In genomic region chr5:113256671-113257452, GRCh38 we compare ENCODE assay signal across 21 cellular contexts.
DNase-seq lines count a peak whose midpoint lies in the region; ATAC-seq, FAIRE-seq and TF ChIP-seq lines count a peak whose summit lies in the region.
"Had no signal": no experiment of that assay in that cellular context is flagged by ENCODE, and none has a peak within 500 bp of the region (broad histone marks: within the 10 kb centered on the region; RNA-seq: fewer than 3 reads in every experiment).

No MANE protein-coding gene starts in this region.

- intact Hi-C loops in right cardiac atrium (cut with DNase I): no loop called here

- H3K4me3 ChIP-seq in A549 (no peak overlapping the region), LNCaP clone FGC (ENCODE audit: low read depth, low read length) (no peak overlapping the region), endodermal cell (ENCODE audit: low read length) (peak overlapping the region; percentile 23), right cardiac atrium (ENCODE audit: low read length) (no peak overlapping the region), trophoblast cell (ENCODE audit: low read depth, low read length) (no peak overlapping the region), hepatocyte (no peak overlapping the region)
- H3K4me3 ChIP-seq: GM12878, GM23338 had no signal

- no peak overlapping the region for H3K4me3 Mint-ChIP-seq in endodermal cell
- no peak overlapping the region for H3K4me3 Mint-ChIP-seq in activated CD8-positive, alpha-beta memory T cell treated with anti-CD3 and anti-CD28 coated beads, Interleukin-2, amount 10 ng/mL, durations not matched to agents 7 days and 5 days
- H3K4me3 Mint-ChIP-seq: B cell; CD4-positive, alpha-beta memory T cell; GM23338 had no signal

- no peaks in the 10 kb centered on the region for H3K79me2 ChIP-seq in trophoblast cell (ENCODE audit: control insufficient read depth, insufficient read depth, low read length, poor library complexity)
- peaks cover 76% of the 10 kb centered on the region for H3K79me2 ChIP-seq in hepatocyte

- ATAC-seq in A549 (no peak), right cardiac atrium (peak in 1 of 2 donors; percentile 28), HG02870 (IDR thresholded peaks at IDR 0.05; ENCODE audit: unreplicated experiment) (no peak)
- no peak for ATAC-seq in activated CD8-positive, alpha-beta memory T cell treated with anti-CD3 and anti-CD28 coated beads, Interleukin-2, amount 10 ng/mL, durations not matched to agents 7 days and 5 days
- ATAC-seq: GM12878, GM23338, Panc1 had no signal

- FAIRE-seq in A549 (lab: Jason Lieb, UNC): no peak
- FAIRE-seq: GM12878, GM18507 had no signal

- no peak overlapping the region for H2BK12ac ChIP-seq in trophoblast cell (ENCODE audit: low read length)

- POLR2A ChIA-PET in A549 (lab: Yijun Ruan, JAX): no interaction called here

- no peak overlapping the region for H3K14ac ChIP-seq in trophoblast cell (ENCODE audit: low read length)

- no peaks in the 10 kb centered on the region for H3K27me3 Mint-ChIP-seq in endodermal cell (ENCODE audit: insufficient read depth)
- H3K27me3 Mint-ChIP-seq in activated CD8-positive, alpha-beta memory T cell treated with anti-CD3 and anti-CD28 coated beads, Interleukin-2, amount 10 ng/mL, durations not matched to agents 7 days and 5 days: peaks cover 9% of the 10 kb centered on the region

- WGBS in A549 (ENCODE audit: missing lambda C conversion rate): 7% methylated on average over 4 of the region's 4 CpGs
- WGBS in endodermal cell (ENCODE audit: insufficient coverage in 1 of 2, insufficient read length in 1 of 2), 2 experiments: 94 to 97% methylated on average over 3 of the region's 4 CpGs
- 72% methylated on average over 4 of the region's 4 CpGs for WGBS in right cardiac atrium
- WGBS in trophoblast cell (ENCODE audit: extremely low coverage, insufficient coverage, insufficient read length): no CpG with 5 or more reads among the region's 4 CpGs
- 85% methylated on average over 4 of the region's 4 CpGs for WGBS in hepatocyte (ENCODE audit: low lambda C conversion rate, missing lambda C conversion rate)

- no peaks in the 10 kb centered on the region for H4K20me1 ChIP-seq in hepatocyte (ENCODE audit: insufficient read depth, poor library complexity, severe bottlenecking)

- no peak for TF ChIP-seq EP300 in A549 (IDR thresholded peaks at IDR 0.05)

- no peak overlapping the region for H3K4ac ChIP-seq in trophoblast cell (ENCODE audit: low read depth, low read length)

- H3K36me3 Mint-ChIP-seq in endodermal cell (ENCODE audit: low read depth): peaks cover 61% of the 10 kb centered on the region
- no peaks in the 10 kb centered on the region for H3K36me3 Mint-ChIP-seq in activated CD8-positive, alpha-beta memory T cell treated with anti-CD3 and anti-CD28 coated beads, Interleukin-2, amount 10 ng/mL, durations not matched to agents 7 days and 5 days
- H3K36me3 Mint-ChIP-seq: CD4-positive, alpha-beta memory T cell had no signal

- TF ChIP-seq CTCF in A549 (IDR thresholded peaks at IDR 0.05) (no peak), LNCaP clone FGC (IDR thresholded peaks at IDR 0.05; ENCODE audit: control insufficient read depth, extremely low read depth, insufficient read depth) (no peak), endodermal cell (conservative IDR thresholded peaks at IDR 0.05) (no peak), hepatocyte (IDR thresholded peaks at IDR 0.05; ENCODE audit: poor library complexity) (no peak)

- no peak overlapping the region for H2AK5ac ChIP-seq in trophoblast cell (ENCODE audit: low read length)

- H3K9ac ChIP-seq in endodermal cell (ENCODE audit: extremely low read depth, low read length, poor library complexity, severe bottlenecking): no peak overlapping the region
- H3K9ac ChIP-seq in trophoblast cell (ENCODE audit: low read length): no peak overlapping the region

- no peaks in the 10 kb centered on the region for H3K79me1 ChIP-seq in trophoblast cell (ENCODE audit: low read length)

- H2BK120ac ChIP-seq in trophoblast cell (ENCODE audit: insufficient read depth, low read length, poor library complexity): no peak overlapping the region

- no peak overlapping the region for H4K91ac ChIP-seq in trophoblast cell (ENCODE audit: low read depth, low read length)

- H3K4me1 Mint-ChIP-seq in endodermal cell: peaks cover 28% of the 10 kb centered on the region
- no peaks in the 10 kb centered on the region for H3K4me1 Mint-ChIP-seq in activated CD8-positive, alpha-beta memory T cell treated with anti-CD3 and anti-CD28 coated beads, Interleukin-2, amount 10 ng/mL, durations not matched to agents 7 days and 5 days
- H3K4me1 Mint-ChIP-seq: B cell had no signal

- H3K27ac ChIP-seq in A549 (no peak overlapping the region), endodermal cell (ENCODE audit: low read depth, low read length) (no peak overlapping the region), right cardiac atrium (ENCODE audit: low read length) (peak overlapping the region; percentile 13), trophoblast cell (ENCODE audit: low read depth, low read length) (no peak overlapping the region), hepatocyte (no peak overlapping the region)

- no peaks in the 10 kb centered on the region for H3K9me2 ChIP-seq in hepatocyte (replicated peaks; ENCODE audit: insufficient read depth)

- no peaks in the 10 kb centered on the region for H3K27me3 ChIP-seq in endodermal cell (ENCODE audit: control insufficient read depth, insufficient read depth, low read length, poor library complexity, severe bottlenecking)
- H3K27me3 ChIP-seq in right cardiac atrium (ENCODE audit: control insufficient read depth, insufficient read depth): no peaks in the 10 kb centered on the region
- H3K27me3 ChIP-seq in trophoblast cell (ENCODE audit: insufficient read depth, low read length): no peaks in the 10 kb centered on the region
- no peaks in the 10 kb centered on the region for H3K27me3 ChIP-seq in hepatocyte

- H3K9me3 Mint-ChIP-seq in endodermal cell: peaks cover 17% of the 10 kb centered on the region
- no peaks in the 10 kb centered on the region for H3K9me3 Mint-ChIP-seq in activated CD8-positive, alpha-beta memory T cell treated with anti-CD3 and anti-CD28 coated beads, Interleukin-2, amount 10 ng/mL, durations not matched to agents 7 days and 5 days (ENCODE audit: low read depth)

- no peak overlapping the region for H3K23ac ChIP-seq in trophoblast cell (ENCODE audit: low read length)

- H3K4me2 ChIP-seq in A549 (no peak overlapping the region), trophoblast cell (ENCODE audit: low read length) (no peak overlapping the region), hepatocyte (no peak overlapping the region)
- H3K4me2 ChIP-seq: GM23338 had no signal

- DNase-seq in A549 (ENCODE audit: low read depth in 1 of 2, low spot score in 1 of 2) (no peak), LNCaP clone FGC (ENCODE audit: low read depth) (peak; percentile 72), endodermal cell (no peak), right cardiac atrium (no peak), trophoblast cell (no peak), hepatocyte (ENCODE audit: low spot score) (no peak)
- no peak for DNase-seq in activated CD8-positive, alpha-beta memory T cell treated with anti-CD3 and anti-CD28 coated beads, Interleukin-2, amount 10 ng/mL, durations not matched to agents 7 days and 5 days
- DNase-seq: ACHN, DMS79, NCI-H1436, NCI-H2081 treated with DMSO at 0.1 percent for 48 hours, NCI-H345, NCI-H69, SHP77 treated with DMSO at 0.1 percent for 48 hours had no signal

- no peak overlapping the region for H3K18ac ChIP-seq in trophoblast cell (ENCODE audit: low read length)

- no peak for TF ChIP-seq POLR2A in A549 (IDR thresholded peaks at IDR 0.05; ENCODE audit: low read length)

- CTCF ChIA-PET in A549 (lab: Yijun Ruan, JAX): no interaction called here
- CTCF ChIA-PET in activated CD8-positive, alpha-beta memory T cell treated with anti-CD3 and anti-CD28 coated beads, Interleukin-2, amount 10 ng/mL, durations not matched to agents 7 days and 5 days (lab: Charles Lee): no interaction called here

- TF ChIP-seq RAD21 in A549 (conservative IDR thresholded peaks at IDR 0.05 in 1 of 2, IDR thresholded peaks at IDR 0.05 in 1 of 2): no peak

- no peak overlapping the region for H3K27ac Mint-ChIP-seq in endodermal cell
- H3K27ac Mint-ChIP-seq in activated CD8-positive, alpha-beta memory T cell treated with anti-CD3 and anti-CD28 coated beads, Interleukin-2, amount 10 ng/mL, durations not matched to agents 7 days and 5 days: no peak overlapping the region
- H3K27ac Mint-ChIP-seq: B cell; CD4-positive, alpha-beta memory T cell; GM23338 had no signal

- H4K8ac ChIP-seq in trophoblast cell (ENCODE audit: low read depth, low read length): no peak overlapping the region

- H4K12ac ChIP-seq in trophoblast cell (ENCODE audit: low read depth, low read length): no peak overlapping the region

- H3K4me1 ChIP-seq in A549: no peaks in the 10 kb centered on the region
- H3K4me1 ChIP-seq in endodermal cell (ENCODE audit: control insufficient read depth, insufficient read depth, low read length): peaks cover 8% of the 10 kb centered on the region
- peaks cover 9% of the 10 kb centered on the region for H3K4me1 ChIP-seq in right cardiac atrium (ENCODE audit: control insufficient read depth, insufficient read depth, low read length)
- no peaks in the 10 kb centered on the region for H3K4me1 ChIP-seq in trophoblast cell (ENCODE audit: control insufficient read depth in 1 of 2, insufficient read depth in 2 of 2, low read length in 2 of 2)
- H3K4me1 ChIP-seq in hepatocyte (ENCODE audit: insufficient read depth): no peaks in the 10 kb centered on the region

- H2AFZ ChIP-seq in trophoblast cell (ENCODE audit: insufficient read depth, low read length, poor library complexity): no peak overlapping the region
- no peak overlapping the region for H2AFZ ChIP-seq in hepatocyte
- H2AFZ ChIP-seq: GM23338 had no signal

- no peak overlapping the region for H2BK5ac ChIP-seq in trophoblast cell (ENCODE audit: low read depth, low read length, poor library complexity)

- H3K36me3 ChIP-seq in endodermal cell (ENCODE audit: control insufficient read depth, insufficient read depth, low read length): peaks cover 82% of the 10 kb centered on the region
- H3K36me3 ChIP-seq in trophoblast cell (ENCODE audit: control insufficient read depth in 1 of 2, insufficient read depth in 2 of 2, low read length in 2 of 2): no peaks in the 10 kb centered on the region
- H3K36me3 ChIP-seq in hepatocyte (replicated peaks; ENCODE audit: insufficient read depth, low read depth): no peaks in the 10 kb centered on the region

- H3K9me3 ChIP-seq in A549 (no peaks in the 10 kb centered on the region), endodermal cell (ENCODE audit: control insufficient read depth, low read length) (peaks cover 59% of the 10 kb centered on the region), right cardiac atrium (ENCODE audit: control insufficient read depth, low read length) (no peaks in the 10 kb centered on the region), trophoblast cell (ENCODE audit: insufficient read depth, low read depth, low read length) (no peaks in the 10 kb centered on the region), hepatocyte (ENCODE audit: low read depth) (no peaks in the 10 kb centered on the region)

TF ChIP-seq in A549, 52 proteins besides CTCF, POLR2A, EP300 and RAD21:
- TF ChIP-seq MAFK (IDR thresholded peaks at IDR 0.05; ENCODE audit: partially characterized antibody) (peak; percentile 94), JUNB (IDR thresholded peaks at IDR 0.05) (no peak)
